Comparison of ENCODE assay signal across 20 cellular contexts in the genomic region with DNA sequence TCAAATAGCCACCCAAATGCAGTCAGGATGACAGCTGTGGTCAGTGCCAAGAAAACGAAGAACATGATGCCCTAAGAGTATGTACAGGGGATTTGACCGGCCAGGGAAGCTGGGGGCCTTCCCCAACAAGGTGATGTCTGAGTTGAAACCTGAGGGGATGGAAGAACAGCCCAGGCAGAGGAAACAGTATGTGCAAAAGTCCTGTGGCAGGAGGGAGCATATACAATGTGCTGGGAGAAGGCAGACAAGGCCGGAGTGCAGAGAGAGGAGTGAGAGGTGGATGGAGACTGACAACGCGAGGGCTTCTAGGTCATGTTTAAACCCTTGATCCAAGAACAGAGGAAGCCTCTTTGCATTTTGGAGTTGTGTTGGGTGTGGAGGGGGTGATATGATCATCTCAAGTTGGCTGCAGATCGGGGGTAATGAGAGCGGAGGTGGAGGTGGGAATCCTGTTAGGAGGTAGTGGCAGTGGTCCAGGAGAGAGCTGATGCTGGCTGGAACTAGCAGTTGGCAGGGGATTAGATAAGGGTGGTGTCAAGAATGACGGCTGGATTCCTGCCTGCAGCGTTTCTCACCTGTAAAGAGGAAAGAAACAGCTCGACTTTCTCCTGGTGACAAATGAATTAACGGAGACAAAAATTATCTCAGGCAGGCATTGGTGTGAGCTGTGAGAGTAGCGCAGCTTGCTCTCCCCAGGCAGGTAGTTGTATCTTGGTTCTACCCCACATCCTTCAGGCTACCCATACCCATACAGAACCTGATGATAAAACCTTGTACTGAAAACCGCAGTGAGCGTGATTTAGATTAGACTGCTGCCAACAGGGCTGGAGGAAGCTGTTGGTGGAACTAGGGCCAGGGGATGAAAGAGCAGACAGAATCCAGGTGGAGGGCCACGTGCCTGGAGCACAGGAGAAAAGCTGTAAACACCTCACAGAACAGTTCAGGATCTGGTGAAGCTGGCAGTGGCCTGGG. TPM values are rescaled to one million over a fixed set of nuclear protein-coding genes. Genes with fewer than 3 reads are reported as not detected.
A peak's percentile ranks its signal among the peaks of the same experiment; 100 is the strongest.
DNase-seq lines count a peak whose midpoint lies in the region; ATAC-seq, FAIRE-seq and TF ChIP-seq lines count a peak whose summit lies in the region.
"Had no signal": no experiment of that assay in that cellular context is flagged by ENCODE, and none has a peak within 500 bp of the region (broad histone marks: within the 10 kb centered on the region; RNA-seq: fewer than 3 reads in every experiment).

No MANE protein-coding gene starts in this region.

- H3K36me3 Mint-ChIP-seq in astrocyte (ENCODE audit: low read depth, unreplicated experiment): peaks cover 5% of the 10 kb centered on the region
- H3K36me3 Mint-ChIP-seq in neural crest cell (ENCODE audit: low read depth): no peaks in the 10 kb centered on the region
- H3K36me3 Mint-ChIP-seq in nephron progenitor cell (ENCODE audit: low read depth): no peaks in the 10 kb centered on the region
- H3K36me3 Mint-ChIP-seq in activated naive CD4-positive, alpha-beta T cell treated with anti-CD3 and anti-CD28 coated beads, Interleukin-2, amount 50 U/mL, for 72 hours: no peaks in the 10 kb centered on the region
- H3K36me3 Mint-ChIP-seq: CD4-positive, alpha-beta memory T cell had no signal

- ATAC-seq in HepG2 (no peak), right lobe of liver (no peak)
- no peak for ATAC-seq in activated naive CD4-positive, alpha-beta T cell treated with anti-CD3 and anti-CD28 coated beads, Interleukin-2, amount 50 U/mL, for 72 hours
- ATAC-seq: K562 had no signal

- H3K27me3 ChIP-seq in HepG2 (ENCODE audit: control insufficient read depth in 1 of 2, insufficient read depth in 2 of 2, low read length in 2 of 2) (peaks cover 21 to 65% of the 10 kb centered on the region in 2 experiments), right lobe of liver (no peaks in the 10 kb centered on the region), astrocyte (ENCODE audit: insufficient read depth, low read length) (peaks cover 42% of the 10 kb centered on the region)

- POLR2A ChIA-PET in HepG2 (lab: Yijun Ruan, JAX): no interaction called here

- CTCF ChIA-PET in HepG2 (lab: Yijun Ruan, JAX; ENCODE audit: low intra/inter-chr PET ratio, low total read pairs): no interaction called here

- DNase-seq in HepG2 (ENCODE audit: low spot score): no peak
- no peak for DNase-seq in right lobe of liver
- DNase-seq in astrocyte (ENCODE audit: low read depth): no peak
- no peak for DNase-seq in neural crest cell (ENCODE audit: low read depth, low spot score)
- no peak for DNase-seq in nephron progenitor cell
- DNase-seq in NCI-H345 treated with DMSO at 0.1 percent for 48 hours (lab: John Stamatoyannopoulos, UW; ENCODE audit: unreplicated experiment): no peak
- DNase-seq in activated naive CD4-positive, alpha-beta T cell treated with anti-CD3 and anti-CD28 coated beads, Interleukin-2, amount 50 U/mL, for 72 hours (ENCODE audit: low spot score in 2 of 2): no peak
- DNase-seq: CD4-positive, alpha-beta memory T cell; DMS153; GDM1; HCEC 1CT; NCI-H1417; NCI-H187; NCI-H2107; NCI-H526; NK-92 treated with Interleukin-12 subunit alpha and Interleukin-12 subunit beta, amount 100 ng/mL, for 24 hours; Right ventricle myocardium superior had no signal

- no peaks in the 10 kb centered on the region for H3K79me2 ChIP-seq in HepG2 (ENCODE audit: insufficient read depth, low read length)
- H3K79me2 ChIP-seq in astrocyte (ENCODE audit: insufficient read depth, low read length): no peaks in the 10 kb centered on the region

- H3K4me3 ChIP-seq in HepG2 (replicated peaks in 1 of 3; ENCODE audit: insufficient read depth in 1 of 3, low read depth in 2 of 3, low read length in 3 of 3) (no peak overlapping the region), right lobe of liver (no peak overlapping the region), astrocyte (ENCODE audit: insufficient read depth, low read depth, low read length) (no peak overlapping the region)
- H3K4me3 ChIP-seq: BLaER1, K562 had no signal

- no peaks in the 10 kb centered on the region for H3K9me3 Mint-ChIP-seq in astrocyte (ENCODE audit: unreplicated experiment)
- H3K9me3 Mint-ChIP-seq in neural crest cell: no peaks in the 10 kb centered on the region
- H3K9me3 Mint-ChIP-seq in nephron progenitor cell: no peaks in the 10 kb centered on the region
- H3K9me3 Mint-ChIP-seq in activated naive CD4-positive, alpha-beta T cell treated with anti-CD3 and anti-CD28 coated beads, Interleukin-2, amount 50 U/mL, for 72 hours: no peaks in the 10 kb centered on the region

- H3K36me3 ChIP-seq in HepG2 (replicated peaks in 1 of 2; ENCODE audit: control insufficient read depth in 1 of 2, insufficient read depth in 2 of 2, low read length in 2 of 2) (no peaks in the 10 kb centered on the region), right lobe of liver (no peaks in the 10 kb centered on the region), astrocyte (ENCODE audit: insufficient read depth, low read length) (no peaks in the 10 kb centered on the region)
- H3K36me3 ChIP-seq: BLaER1 had no signal

- no peak for TF ChIP-seq RAD21 in HepG2 (CRISPR knock-in tag; IDR thresholded peaks at IDR 0.05)

- H2AFZ ChIP-seq in HepG2 (ENCODE audit: low read length) (no peak overlapping the region), astrocyte (ENCODE audit: low read depth, low read length) (no peak overlapping the region)

- WGBS in HepG2 (ENCODE audit: low lambda C conversion rate): 36% methylated on average over 15 of the region's 15 CpGs
- 38% methylated on average over 14 of the region's 15 CpGs for WGBS in right lobe of liver (ENCODE audit: insufficient coverage, low coverage, low lambda C conversion rate, missing lambda C conversion rate)

- FAIRE-seq in HepG2 (lab: Jason Lieb, UNC) (no peak), astrocyte (lab: Jason Lieb, UNC) (no peak)
- FAIRE-seq: K562, RCC 7860 had no signal

- H3K4me1 Mint-ChIP-seq in astrocyte (ENCODE audit: low read depth, unreplicated experiment) (peaks cover 11% of the 10 kb centered on the region), neural crest cell (peaks cover 63% of the 10 kb centered on the region), nephron progenitor cell (peaks cover 60% of the 10 kb centered on the region)

- TF ChIP-seq POLR2A in HepG2 (IDR thresholded peaks at IDR 0.05; ENCODE audit: insufficient read depth in 1 of 2, low read depth in 2 of 2, low read length in 2 of 2): no peak
- no peak for TF ChIP-seq POLR2A in right lobe of liver (IDR thresholded peaks at IDR 0.05)

- H3K4me2 ChIP-seq in HepG2 (ENCODE audit: low read depth, low read length) (no peak overlapping the region), astrocyte (ENCODE audit: low read length) (no peak overlapping the region)
- H3K4me2 ChIP-seq: BLaER1 had no signal

- H3K27me3 Mint-ChIP-seq in astrocyte (ENCODE audit: low read depth, unreplicated experiment) (peaks cover 58% of the 10 kb centered on the region), neural crest cell (ENCODE audit: low read depth) (peaks cover 3% of the 10 kb centered on the region), nephron progenitor cell (ENCODE audit: low read depth, poor library complexity) (peaks cover 28% of the 10 kb centered on the region)

- H3K27ac ChIP-seq in HepG2 (ENCODE audit: extremely low read length, insufficient read depth, low read length): no peak overlapping the region
- no peak overlapping the region for H3K27ac ChIP-seq in right lobe of liver
- H3K27ac ChIP-seq in astrocyte (ENCODE audit: low read depth, low read length): no peak overlapping the region
- H3K27ac ChIP-seq: BLaER1 had no signal

- H3K4me1 ChIP-seq in HepG2 (ENCODE audit: insufficient read depth, low read length) (peaks cover 48% of the 10 kb centered on the region), right lobe of liver (no peaks in the 10 kb centered on the region), astrocyte (ENCODE audit: insufficient read depth, low read length) (peaks cover 22% of the 10 kb centered on the region)

- in situ Hi-C loops in HepG2 (cut with HindIII; ENCODE audit: extremely low pct_ligation_motif_present, low pct_unique_long_range_greater_than_20kb): no loop called here

- H4K20me1 ChIP-seq in HepG2 (ENCODE audit: insufficient read depth, low read length) (no peaks in the 10 kb centered on the region), astrocyte (ENCODE audit: insufficient read depth, low read length) (peaks cover 2% of the 10 kb centered on the region)
- H4K20me1 ChIP-seq: BLaER1 had no signal

- no TSS peak for BruUV-seq in HepG2 (replicated peaks; lab: Mats Ljungman, UMichigan)

- no peak for TF ChIP-seq CTCF in HepG2 (CRISPR knock-in tag; IDR thresholded peaks at IDR 0.05)
- TF ChIP-seq CTCF in right lobe of liver (IDR thresholded peaks at IDR 0.05): no peak
- no peak for TF ChIP-seq CTCF in astrocyte (IDR thresholded peaks at IDR 0.05; ENCODE audit: insufficient read depth, low read depth, low read length)
- TF ChIP-seq CTCF in neural crest cell (conservative IDR thresholded peaks at IDR 0.05): no peak
- TF ChIP-seq CTCF in nephron progenitor cell (IDR thresholded peaks at IDR 0.05): no peak

- H3K9me3 ChIP-seq in HepG2 (ENCODE audit: low read length) (no peaks in the 10 kb centered on the region), right lobe of liver (no peaks in the 10 kb centered on the region), astrocyte (ENCODE audit: insufficient read depth, low read depth, low read length) (no peaks in the 10 kb centered on the region)
- H3K9me3 ChIP-seq: BLaER1 had no signal

- TF ChIP-seq EP300 in HepG2 (IDR thresholded peaks at IDR 0.05; ENCODE audit: low read depth in 2 of 2, low read length in 2 of 2): no peak
- no peak for TF ChIP-seq EP300 in HepG2 (CRISPR knock-in tag; IDR thresholded peaks at IDR 0.05; ENCODE audit: borderline replicate concordance)

- no peak overlapping the region for H3K9ac ChIP-seq in HepG2 (ENCODE audit: insufficient read depth, low read depth, low read length)
- no peak overlapping the region for H3K9ac ChIP-seq in astrocyte (ENCODE audit: low read length)
- H3K9ac ChIP-seq: BLaER1 had no signal

- H3K4me3 Mint-ChIP-seq in astrocyte (ENCODE audit: unreplicated experiment) (no peak overlapping the region), neural crest cell (no peak overlapping the region), nephron progenitor cell (no peak overlapping the region)
- H3K4me3 Mint-ChIP-seq: CD4-positive, alpha-beta memory T cell had no signal

- intact Hi-C loops in HepG2 (cut with micrococcal nuclease; ENCODE audit: unreplicated experiment): loop anchor here (5.0 kb wide), 1 partner anchor 51 kb away; no protein-coding TSS in a partner anchor
- intact Hi-C loops in right lobe of liver (cut with DNase I): no loop called here

- peak overlapping the region; percentile 8 for H3K27ac Mint-ChIP-seq in astrocyte (ENCODE audit: unreplicated experiment)
- H3K27ac Mint-ChIP-seq in neural crest cell (ENCODE audit: unreplicated experiment): peak overlapping the region; percentile 22
- H3K27ac Mint-ChIP-seq in nephron progenitor cell: no peak overlapping the region
- H3K27ac Mint-ChIP-seq in activated naive CD4-positive, alpha-beta T cell treated with anti-CD3 and anti-CD28 coated beads, Interleukin-2, amount 50 U/mL, for 72 hours: peak overlapping the region in 1 of 2 donors; percentile 11
- H3K27ac Mint-ChIP-seq: CD4-positive, alpha-beta memory T cell had no signal

RNA-seq across cellular contexts. Expression of a gene that starts 37.2 kb away (rescaled TPM):
- total RNA-seq in HepG2 (2016; rRNA removed; fragmentation: Illumina TruSeq; extraction: Trizol) (0.41 and 1.1 TPM in 2 replicates), right lobe of liver (1 to 10 TPM; 3.1 to 9.4 (median 6.8) TPM), astrocyte (0.64 and 1.0 TPM in 2 replicates), neural crest cell (322 and 334 TPM in 2 replicates)
- total RNA-seq in HepG2 (2016; cell fraction: cytosol; rRNA removed; fragmentation: Illumina TruSeq; extraction: Trizol; ENCODE audit: low read depth): 0.10 TPM in 1 of 2 replicates, not detected in the other
- total RNA-seq in HepG2 (2016; cell fraction: insoluble cytoplasmic fraction; rRNA removed; fragmentation: Illumina TruSeq; extraction: Trizol): 0.30 and 1.4 TPM in 2 replicates
- 0.21 and 0.40 TPM in 2 replicates for total RNA-seq in HepG2 (2016; cell fraction: membrane; rRNA removed; fragmentation: Illumina TruSeq; extraction: Trizol)
- total RNA-seq in HepG2 (2016; cell fraction: nucleus; rRNA removed; fragmentation: Illumina TruSeq; extraction: Trizol): 1.3 and 1.6 TPM in 2 replicates
- 1.8 and 2.7 TPM in 2 replicates for polyA plus RNA-seq in HepG2 (2011; rRNA removed)
- 1.9 and 2.8 TPM in 2 replicates for polyA plus RNA-seq in HepG2 (2011; cell fraction: cytosol; rRNA removed)
- polyA plus RNA-seq in HepG2 (2011; cell fraction: nucleus; rRNA removed): 1.5 and 2.5 TPM in 2 replicates
- 0.27 and 1.0 TPM in 2 replicates for polyA plus RNA-seq in HepG2 (2012)
- 0.11 and 0.15 TPM in 2 replicates for polyA plus RNA-seq in HepG2 (2016; cell fraction: cytosol; fragmentation: Illumina TruSeq; extraction: Trizol; ENCODE audit: low read depth)
- polyA plus RNA-seq in HepG2 (2016; cell fraction: insoluble cytoplasmic fraction; fragmentation: Illumina TruSeq; extraction: Trizol; ENCODE audit: low read depth): 0.46 and 0.72 TPM in 2 replicates
- polyA plus RNA-seq in HepG2 (2016; cell fraction: membrane; fragmentation: Illumina TruSeq; extraction: Trizol; ENCODE audit: low read depth): 0.15 and 0.29 TPM in 2 replicates
- polyA plus RNA-seq in HepG2 (2016; cell fraction: nucleus; fragmentation: Illumina TruSeq; extraction: Trizol; ENCODE audit: insufficient read depth, low read depth): 4.1 and 4.2 TPM in 2 replicates
- 0.07 and 4.0 TPM in 2 replicates for polyA minus RNA-seq in HepG2 (2011; rRNA and poly(A)+ RNA removed; ENCODE audit: low replicate concordance)
- polyA minus RNA-seq in HepG2 (2011; cell fraction: cytosol; rRNA and poly(A)+ RNA removed): 1.2 and 1.3 TPM in 2 replicates
- polyA minus RNA-seq in HepG2 (2011; cell fraction: nucleus; rRNA and poly(A)+ RNA removed): 0.39 and 0.62 TPM in 2 replicates
- total RNA-seq in activated naive CD4-positive, alpha-beta T cell treated with anti-CD3 and anti-CD28 coated beads, Interleukin-2, amount 50 U/mL, for 72 hours: not detected
- polyA plus RNA-seq: CD4-positive, alpha-beta memory T cell had no signal

RNA-seq across cellular contexts. Expression of a gene that starts 43.2 kb away (rescaled TPM):
- total RNA-seq in HepG2 (2016; rRNA removed; fragmentation: Illumina TruSeq; extraction: Trizol) (515 and 623 TPM in 2 replicates), right lobe of liver (100 to 1,000 TPM in 5 of 6 experiments, 10 to 100 TPM in 1; 88.5 to 131 (median 102) TPM), astrocyte (211 and 227 TPM in 2 replicates), neural crest cell (248 and 256 TPM in 2 replicates)
- total RNA-seq in HepG2 (2016; cell fraction: cytosol; rRNA removed; fragmentation: Illumina TruSeq; extraction: Trizol; ENCODE audit: low read depth): 133 and 145 TPM in 2 replicates
- 510 and 641 TPM in 2 replicates for total RNA-seq in HepG2 (2016; cell fraction: insoluble cytoplasmic fraction; rRNA removed; fragmentation: Illumina TruSeq; extraction: Trizol)
- 238 and 242 TPM in 2 replicates for total RNA-seq in HepG2 (2016; cell fraction: membrane; rRNA removed; fragmentation: Illumina TruSeq; extraction: Trizol)
- 214 and 243 TPM in 2 replicates for total RNA-seq in HepG2 (2016; cell fraction: nucleus; rRNA removed; fragmentation: Illumina TruSeq; extraction: Trizol)
- polyA plus RNA-seq in HepG2 (2011; rRNA removed): 688 and 721 TPM in 2 replicates
- 568 and 609 TPM in 2 replicates for polyA plus RNA-seq in HepG2 (2011; cell fraction: cytosol; rRNA removed)
- 175 and 197 TPM in 2 replicates for polyA plus RNA-seq in HepG2 (2011; cell fraction: nucleus; rRNA removed)
- polyA plus RNA-seq in HepG2 (2012): 461 and 478 TPM in 2 replicates
- polyA plus RNA-seq in HepG2 (2016; cell fraction: cytosol; fragmentation: Illumina TruSeq; extraction: Trizol; ENCODE audit: low read depth): 175 and 189 TPM in 2 replicates
- 675 and 689 TPM in 2 replicates for polyA plus RNA-seq in HepG2 (2016; cell fraction: insoluble cytoplasmic fraction; fragmentation: Illumina TruSeq; extraction: Trizol; ENCODE audit: low read depth)
- 218 and 222 TPM in 2 replicates for polyA plus RNA-seq in HepG2 (2016; cell fraction: membrane; fragmentation: Illumina TruSeq; extraction: Trizol; ENCODE audit: low read depth)
- polyA plus RNA-seq in HepG2 (2016; cell fraction: nucleus; fragmentation: Illumina TruSeq; extraction: Trizol; ENCODE audit: insufficient read depth, low read depth): 412 and 415 TPM in 2 replicates
- 950 and 1,090 TPM in 2 replicates for polyA minus RNA-seq in HepG2 (2011; rRNA and poly(A)+ RNA removed; ENCODE audit: low replicate concordance)
- 133 and 158 TPM in 2 replicates for polyA minus RNA-seq in HepG2 (2011; cell fraction: cytosol; rRNA and poly(A)+ RNA removed)
- polyA minus RNA-seq in HepG2 (2011; cell fraction: nucleus; rRNA and poly(A)+ RNA removed): 74.5 and 93.1 TPM in 2 replicates
- total RNA-seq in activated naive CD4-positive, alpha-beta T cell treated with anti-CD3 and anti-CD28 coated beads, Interleukin-2, amount 50 U/mL, for 72 hours: 100 to 1,000 TPM; 134 to 301 TPM

Comparison
In these comparisons a context has a peak if more than half of its experiments do, and no peak if none do; other contexts are left out.
1. RNA of a gene that starts 37.2 kb away (total RNA-seq): 322 to 334 TPM in neural crest cell; 3.1 to 9.4 TPM in right lobe of liver, 0.10 to 1.6 TPM in HepG2, 0.64 to 1.0 TPM in astrocyte and not detected in activated naive CD4-positive, alpha-beta T cell treated with anti-CD3 and anti-CD28 coated beads, Interleukin-2, amount 50 U/mL, for 72 hours; every median in the first group is over 10 times any median in the second.